ENCODE assay signal across 8 cellular contexts in the genomic region with DNA sequence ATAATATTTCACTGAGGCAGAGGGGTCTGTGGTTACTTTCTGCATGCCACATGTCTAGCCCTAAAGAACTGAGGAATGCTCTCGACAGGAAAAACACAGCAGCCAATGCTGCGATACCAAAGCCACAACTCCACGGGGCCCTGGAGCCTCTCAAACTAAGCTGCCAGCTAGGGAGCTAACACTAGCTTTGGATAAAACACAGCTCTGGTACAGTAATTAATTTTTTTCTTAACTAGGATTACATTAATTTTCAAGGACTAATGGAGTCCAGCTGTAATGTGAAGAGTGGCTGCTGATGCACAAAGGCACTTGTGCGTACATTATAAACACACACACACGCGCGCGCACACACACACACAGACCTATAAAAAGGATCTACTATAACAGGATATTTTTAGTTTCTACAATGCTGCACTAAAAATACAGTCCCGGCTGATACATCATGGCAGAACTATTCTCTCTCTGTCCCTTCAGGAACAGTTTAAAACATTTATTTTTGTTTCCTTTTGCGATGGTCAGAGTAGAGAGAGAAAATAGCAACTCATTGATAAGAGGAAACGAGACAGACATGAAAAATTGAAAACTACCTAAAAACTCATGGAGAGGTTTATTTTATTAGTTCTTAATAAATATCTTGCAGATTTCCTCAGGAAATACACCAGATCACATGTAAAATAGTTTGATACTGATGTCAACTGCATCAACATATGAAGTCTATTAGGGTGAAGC.
DNase-seq lines count a peak whose midpoint lies in the region; ATAC-seq lines count a peak whose summit lies in the region.

No MANE protein-coding gene starts in this region.

- 45 to 52% methylated on average over 11 of the region's 11 CpGs for WGBS in esophagus, 2 donors
- no CpG with 5 or more reads among the region's 11 CpGs for WGBS in trophoblast cell (ENCODE audit: extremely low coverage, insufficient coverage, insufficient read length)

- H3K23ac ChIP-seq in trophoblast cell (ENCODE audit: low read length), result no peak overlapping the region

- no peaks in the 10 kb centered on the region for H3K9me3 ChIP-seq in SJCRH30 (replicated peaks)
- H3K9me3 ChIP-seq in esophagus (ENCODE audit: control insufficient read depth in 2 of 2, insufficient read depth in 1 of 2, low read depth in 1 of 2, low read length in 1 of 2), result no peaks in the 10 kb centered on the region
- H3K9me3 ChIP-seq in trophoblast cell (ENCODE audit: insufficient read depth, low read depth, low read length), result no peaks in the 10 kb centered on the region

- no peak overlapping the region for H3K9ac ChIP-seq in trophoblast cell (ENCODE audit: low read length)

- no peak overlapping the region for H4K8ac ChIP-seq in trophoblast cell (ENCODE audit: low read depth, low read length)

- H3K79me1 ChIP-seq in trophoblast cell (ENCODE audit: low read length), result peaks cover 2% of the 10 kb centered on the region

- H3K27me3 ChIP-seq in SJCRH30 (no peaks in the 10 kb centered on the region), esophagus (ENCODE audit: control insufficient read depth in 1 of 2, insufficient read depth in 2 of 2, low read length in 2 of 2) (no peaks in the 10 kb centered on the region), trophoblast cell (ENCODE audit: insufficient read depth, low read length) (no peaks in the 10 kb centered on the region)

- no peak overlapping the region for H2BK5ac ChIP-seq in trophoblast cell (ENCODE audit: low read depth, low read length, poor library complexity)

- H3K79me2 ChIP-seq in trophoblast cell (ENCODE audit: control insufficient read depth, insufficient read depth, low read length, poor library complexity), result no peaks in the 10 kb centered on the region

- no peak for ATAC-seq in HG02798 (IDR thresholded peaks at IDR 0.05; ENCODE audit: poor library complexity, unreplicated experiment)

- no peak overlapping the region for H3K18ac ChIP-seq in trophoblast cell (ENCODE audit: low read length)

- H2BK120ac ChIP-seq in trophoblast cell (ENCODE audit: insufficient read depth, low read length, poor library complexity), result no peak overlapping the region

- no peak overlapping the region for H3K4me2 ChIP-seq in trophoblast cell (ENCODE audit: low read length)

- H4K91ac ChIP-seq in trophoblast cell (ENCODE audit: low read depth, low read length), result no peak overlapping the region

- no peak overlapping the region for H3K14ac ChIP-seq in trophoblast cell (ENCODE audit: low read length)

- no peaks in the 10 kb centered on the region for H3K36me3 ChIP-seq in SJCRH30
- no peaks in the 10 kb centered on the region for H3K36me3 ChIP-seq in esophagus (ENCODE audit: control insufficient read depth in 2 of 2, insufficient read depth in 2 of 2, low read length in 1 of 2)
- H3K36me3 ChIP-seq in trophoblast cell (ENCODE audit: control insufficient read depth in 1 of 2, insufficient read depth in 2 of 2, low read length in 2 of 2), result peaks cover 0 to 2% of the 10 kb centered on the region in 2 experiments

- H3K4me3 ChIP-seq in SJCRH30 (peak overlapping the region; percentile 32), esophagus (ENCODE audit: low read depth in 1 of 2, low read length in 2 of 2) (no peak overlapping the region), trophoblast cell (ENCODE audit: low read depth, low read length) (no peak overlapping the region)

- no peak overlapping the region for H4K12ac ChIP-seq in trophoblast cell (ENCODE audit: low read depth, low read length)

- H2AFZ ChIP-seq in trophoblast cell (ENCODE audit: insufficient read depth, low read length, poor library complexity), result no peak overlapping the region

- H3K4ac ChIP-seq in trophoblast cell (ENCODE audit: low read depth, low read length), result no peak overlapping the region

- H3K4me1 ChIP-seq in SJCRH30, result peaks cover 11% of the 10 kb centered on the region
- peaks cover 0 to 5% of the 10 kb centered on the region in 2 donors for H3K4me1 ChIP-seq in esophagus (ENCODE audit: control insufficient read depth in 2 of 2, insufficient read depth in 2 of 2, low read length in 1 of 2)
- H3K4me1 ChIP-seq in trophoblast cell (ENCODE audit: control insufficient read depth in 1 of 2, insufficient read depth in 2 of 2, low read length in 2 of 2), result peaks cover 6 to 13% of the 10 kb centered on the region in 2 experiments

- no peak overlapping the region for H2AK5ac ChIP-seq in trophoblast cell (ENCODE audit: low read length)

- H2BK12ac ChIP-seq in trophoblast cell (ENCODE audit: low read length), result no peak overlapping the region

- peak; percentile 89 for DNase-seq in EH (ENCODE audit: low read depth)
- DNase-seq in SJCRH30, result peak in 1 of 2 experiments; percentile 19
- DNase-seq in trophoblast cell, result no peak
- no peak for DNase-seq in NCI-H2196 treated with DMSO at 0.1 percent for 48 hours (lab: John Stamatoyannopoulos, UW; ENCODE audit: unreplicated experiment)
- no peak for DNase-seq in NOMO-1 (lab: John Stamatoyannopoulos, UW; ENCODE audit: unreplicated experiment in 2 of 2)
- DNase-seq in NCI-H1694 treated with DMSO at 0.1 percent for 48 hours (lab: John Stamatoyannopoulos, UW), result no peak

- H3K27ac ChIP-seq in SJCRH30 (peak overlapping the region; percentile 33), esophagus (ENCODE audit: low read depth in 2 of 2, low read length in 1 of 2) (peak overlapping the region; percentile 66 to 79), trophoblast cell (ENCODE audit: low read depth, low read length) (peak overlapping the region; percentile 5)

Comparison
In these comparisons a context has a peak if more than half of its experiments do, and no peak if none do; other contexts are left out.
1. H3K27ac ChIP-seq: peak in every context shown above with its lines; median percentile 72 in esophagus; 33 in SJCRH30; 5 in trophoblast cell.